In the genomic region with DNA sequence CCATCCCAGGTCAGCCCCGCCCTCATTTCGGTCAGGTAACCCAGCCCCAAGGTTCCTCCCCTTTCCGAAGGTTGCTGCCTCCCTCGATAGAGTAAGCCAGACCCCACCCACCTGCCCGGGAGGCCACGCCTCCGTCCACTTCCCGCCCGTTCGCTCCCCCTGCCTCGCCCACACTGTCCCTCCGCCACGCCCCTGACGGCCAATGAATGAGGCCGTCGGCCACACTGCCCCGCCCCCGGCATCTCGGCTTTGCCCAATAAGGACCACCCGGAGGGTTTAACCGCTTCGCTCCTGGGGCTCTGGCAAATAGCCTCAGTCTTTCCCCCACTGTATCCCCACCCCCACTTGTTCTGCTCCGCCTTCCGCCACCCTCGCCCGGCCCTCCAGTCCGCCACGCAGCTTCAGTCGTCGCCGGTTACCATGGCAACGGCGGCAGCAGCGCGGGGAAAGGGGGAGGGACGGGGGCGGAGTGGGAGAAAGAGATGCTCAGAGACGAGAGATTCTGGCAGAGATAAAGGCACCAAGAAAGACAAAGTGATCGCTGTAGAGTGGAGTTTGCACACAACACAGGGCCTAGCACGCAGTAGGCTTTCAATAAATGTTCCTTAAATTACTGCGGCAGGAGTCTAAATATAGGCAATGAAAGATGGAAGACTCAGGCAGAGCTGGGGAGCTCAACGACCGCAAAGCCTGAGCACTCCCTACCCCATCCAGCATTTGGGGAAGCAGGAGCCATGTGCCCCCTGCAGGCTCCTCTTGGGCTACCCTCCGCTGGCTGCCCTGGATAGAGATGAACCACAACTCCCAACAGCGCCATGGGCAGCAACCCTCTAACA, we compare ENCODE assay signal across 8 cellular contexts. TPM values are rescaled to one million over a fixed set of nuclear protein-coding genes. Genes with fewer than 3 reads are reported as not detected.
DNase-seq lines count a peak whose midpoint lies in the region; TF ChIP-seq lines count a peak whose summit lies in the region.

No MANE protein-coding gene starts in this region.

- peak; percentile 61 for TF ChIP-seq CTCF in HFF-Myc (IDR thresholded peaks at IDR 0.05; ENCODE audit: low read depth, low read length, missing control alignments)

- H3K4me1 ChIP-seq in SJCRH30, result peaks cover 32% of the 10 kb centered on the region
- peaks cover 38 to 44% of the 10 kb centered on the region in 2 donors for H3K4me1 ChIP-seq in neuronal stem cell (ENCODE audit: control insufficient read depth in 2 of 2, insufficient read depth in 1 of 2, low read depth in 1 of 2, low read length in 2 of 2)
- H3K4me1 ChIP-seq in subcutaneous abdominal adipose tissue (ENCODE audit: control insufficient read depth in 5 of 5, insufficient read depth in 5 of 5, low read length in 5 of 5), result peaks cover 1 to 55% (median 50%) of the 10 kb centered on the region in 5 donors

- H3K4me2 ChIP-seq in neuronal stem cell (ENCODE audit: insufficient read depth, low read length, poor library complexity, severe bottlenecking), result peak overlapping the region; percentile 89

- no CpG with 5 or more reads among the region's 45 CpGs for WGBS in neuronal stem cell (ENCODE audit: extremely low coverage in 2 of 2, insufficient read length in 2 of 2, insufficient replicate concordance in 1 of 2), 2 donors

- H3K9ac ChIP-seq in neuronal stem cell (ENCODE audit: low read depth, low read length, poor library complexity), result peak overlapping the region; percentile 55
- peak overlapping the region in 1 of 5 donors; percentile 58 for H3K9ac ChIP-seq in subcutaneous abdominal adipose tissue (ENCODE audit: low read length in 5 of 5)

- no peak overlapping the region for H2AK5ac ChIP-seq in neuronal stem cell (ENCODE audit: low read depth, low read length)

- no peak overlapping the region for H3K4ac ChIP-seq in neuronal stem cell (ENCODE audit: low read length)

- H2BK15ac ChIP-seq in neuronal stem cell (ENCODE audit: low read length), result no peak overlapping the region

- H2BK12ac ChIP-seq in neuronal stem cell (ENCODE audit: low read length), result no peak overlapping the region

- no peaks in the 10 kb centered on the region for H3K36me3 ChIP-seq in SJCRH30
- H3K36me3 ChIP-seq in neuronal stem cell (replicated peaks in 1 of 2; ENCODE audit: control insufficient read depth in 2 of 2, insufficient read depth in 2 of 2, low read length in 2 of 2), result no peaks in the 10 kb centered on the region
- no peaks in the 10 kb centered on the region for H3K36me3 ChIP-seq in subcutaneous abdominal adipose tissue (ENCODE audit: control insufficient read depth in 5 of 5, insufficient read depth in 5 of 5, low read length in 5 of 5)

- H3K4me3 ChIP-seq in HFF-Myc (replicated peaks; ENCODE audit: low read depth, low read length), result peak overlapping the region; percentile 63
- H3K4me3 ChIP-seq in SJCRH30, result peak overlapping the region; percentile 44
- H3K4me3 ChIP-seq in neuronal stem cell (ENCODE audit: low read length in 2 of 2), result peak overlapping the region; percentile 44 to 78
- peak overlapping the region; percentile 23 to 74 (median 68) for H3K4me3 ChIP-seq in subcutaneous abdominal adipose tissue (ENCODE audit: low read depth in 1 of 5, low read length in 5 of 5)

- H3K18ac ChIP-seq in neuronal stem cell (ENCODE audit: low read length), result peak overlapping the region; percentile 78

- no peaks in the 10 kb centered on the region for H3K27me3 ChIP-seq in SJCRH30
- H3K27me3 ChIP-seq in neuronal stem cell (ENCODE audit: control insufficient read depth in 3 of 3, insufficient read depth in 3 of 3, low read depth in 1 of 3, low read length in 3 of 3), result no peaks in the 10 kb centered on the region
- H3K27me3 ChIP-seq in subcutaneous abdominal adipose tissue (ENCODE audit: control insufficient read depth in 5 of 5, insufficient read depth in 4 of 5, low read length in 5 of 5), result peaks cover 0 to 9% (median 4%) of the 10 kb centered on the region in 5 donors

- no peak overlapping the region for H3K23ac ChIP-seq in neuronal stem cell (ENCODE audit: low read depth, low read length, poor library complexity)

- H3K9me3 ChIP-seq in SJCRH30 (replicated peaks) (no peaks in the 10 kb centered on the region), neuronal stem cell (replicated peaks in 1 of 2; ENCODE audit: control insufficient read depth in 2 of 2, insufficient read depth in 1 of 2, low read depth in 1 of 2, low read length in 2 of 2) (no peaks in the 10 kb centered on the region), subcutaneous abdominal adipose tissue (ENCODE audit: control insufficient read depth in 5 of 5, low read length in 5 of 5) (no peaks in the 10 kb centered on the region)

- H2AFZ ChIP-seq in neuronal stem cell (ENCODE audit: low read length), result peak overlapping the region; percentile 62

- DNase-seq in GF-D8 (lab: John Stamatoyannopoulos, UW) (peak; percentile 58), HFF-Myc (ENCODE audit: extremely low read depth, low read depth) (peak; percentile 92), MV-4-11 (lab: John Stamatoyannopoulos, UW) (peak; percentile 95), SJCRH30 (peak; percentile 97 to 98), foreskin melanocyte (peak; percentile 95), neuronal stem cell (ENCODE audit: low spot score) (peak; percentile 100)
- DNase-seq in activated naive CD4-positive, alpha-beta T cell (lab: John Stamatoyannopoulos, UW), result peak; percentile 95 to 99 (median 98)

- no peak overlapping the region for H2BK5ac ChIP-seq in neuronal stem cell (ENCODE audit: low read length)

- no peak overlapping the region for H3K14ac ChIP-seq in neuronal stem cell (ENCODE audit: low read length)

- H3K79me1 ChIP-seq in neuronal stem cell (ENCODE audit: low read depth, low read length), result peaks cover 2% of the 10 kb centered on the region

- no peak overlapping the region for H2BK120ac ChIP-seq in neuronal stem cell (ENCODE audit: low read depth, low read length)

- H3K27ac ChIP-seq in SJCRH30, result peak overlapping the region; percentile 17
- H3K27ac ChIP-seq in neuronal stem cell (replicated peaks; ENCODE audit: low read length), result peak overlapping the region; percentile 93
- H3K27ac ChIP-seq in subcutaneous abdominal adipose tissue (ENCODE audit: low read depth, low read length), result no peak overlapping the region

- H4K91ac ChIP-seq in neuronal stem cell (ENCODE audit: low read depth, low read length, poor library complexity), result no peak overlapping the region

- no peak overlapping the region for H4K8ac ChIP-seq in neuronal stem cell (ENCODE audit: low read depth, low read length)

RNA-seq across cellular contexts. Expression of gene DLG4, which starts 5.1 kb away (rescaled TPM):
- 1.9 and 3.9 TPM in 2 replicates for total RNA-seq in SJCRH30 (2014; rRNA removed; shearing (Covaris generic))
- 52.7 TPM for polyA plus RNA-seq in neuronal stem cell (2013, experiment 1 of 2)
- polyA plus RNA-seq in neuronal stem cell (2013, experiment 2 of 2), result 51.9 TPM

RNA-seq across cellular contexts. Expression of gene ACADVL, which starts 5.2 kb away (rescaled TPM):
- 44.6 and 64.2 TPM in 2 replicates for total RNA-seq in SJCRH30 (2014; rRNA removed; shearing (Covaris generic))
- 270 TPM for polyA plus RNA-seq in neuronal stem cell (2013, experiment 1 of 2)
- polyA plus RNA-seq in neuronal stem cell (2013, experiment 2 of 2), result 258 TPM

RNA-seq across cellular contexts. Expression of gene DVL2, which starts 19.8 kb away (rescaled TPM):
- 33.4 and 39.0 TPM in 2 replicates for total RNA-seq in SJCRH30 (2014; rRNA removed; shearing (Covaris generic))
- 50.9 TPM for polyA plus RNA-seq in neuronal stem cell (2013, experiment 1 of 2)
- polyA plus RNA-seq in neuronal stem cell (2013, experiment 2 of 2), result 48.6 TPM

RNA-seq across cellular contexts. Expression of gene PHF23, which starts 24.7 kb away (rescaled TPM):
- total RNA-seq in SJCRH30 (2014; rRNA removed; shearing (Covaris generic)), result 28.7 and 30.9 TPM in 2 replicates
- 84.8 TPM for polyA plus RNA-seq in neuronal stem cell (2013, experiment 1 of 2)
- polyA plus RNA-seq in neuronal stem cell (2013, experiment 2 of 2), result 83.7 TPM

RNA-seq across cellular contexts. Expression of gene GABARAP, which starts 27.7 kb away (rescaled TPM):
- total RNA-seq in SJCRH30 (2014; rRNA removed; shearing (Covaris generic)), result 139 and 141 TPM in 2 replicates
- polyA plus RNA-seq in neuronal stem cell (2013, experiment 1 of 2), result 974 TPM
- 956 TPM for polyA plus RNA-seq in neuronal stem cell (2013, experiment 2 of 2)
